17 cellular contexts compared by ENCODE assay signal in the genomic region with DNA sequence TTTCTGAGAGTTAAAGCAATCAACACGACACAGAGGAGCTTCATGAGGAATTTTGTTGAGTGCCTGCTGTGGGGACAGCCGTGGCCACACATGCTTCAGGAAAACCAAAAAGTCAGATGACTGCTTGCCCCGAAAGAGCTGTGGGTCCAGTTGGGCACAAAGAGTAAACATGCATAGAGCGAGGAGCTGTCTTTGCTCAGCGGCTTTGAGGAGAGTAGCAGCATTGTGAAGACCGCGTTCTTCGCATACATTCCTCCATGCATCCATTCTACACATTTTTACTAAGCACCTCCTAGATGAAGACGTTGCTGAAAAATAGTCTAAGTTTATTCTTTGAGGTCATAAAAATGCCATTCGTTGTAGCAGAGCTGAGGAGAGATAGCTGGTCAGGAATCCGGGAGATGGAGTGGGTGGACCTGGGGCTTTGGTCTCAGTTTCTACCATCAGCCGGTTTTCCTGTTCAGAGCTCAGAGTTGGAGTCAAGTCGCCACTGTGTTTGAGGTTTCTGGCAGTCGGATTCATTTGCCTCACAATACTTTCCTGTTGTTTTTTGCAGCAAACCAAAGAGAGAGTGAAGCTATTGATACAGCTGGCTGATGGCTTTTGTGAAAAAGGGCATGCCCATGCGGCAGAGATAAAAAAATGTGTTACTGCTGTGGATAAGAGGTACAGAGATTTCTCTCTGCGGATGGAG.
"Had no signal": no experiment of that assay in that cellular context is flagged by ENCODE, and none has a peak within 500 bp of the region (broad histone marks: within the 10 kb centered on the region; RNA-seq: fewer than 3 reads in every experiment).

No MANE protein-coding gene starts in this region.

- H3K27ac ChIP-seq: colonic mucosa, heart left ventricle, sigmoid colon, suprapubic skin, upper lobe of left lung had no signal

- H3K9me3 ChIP-seq: colonic mucosa, sigmoid colon, suprapubic skin, upper lobe of left lung had no signal

- H3K27me3 Mint-ChIP-seq: memory B cell had no signal

- H3K4me1 ChIP-seq: colonic mucosa, heart left ventricle, suprapubic skin, upper lobe of left lung had no signal

- H3K27ac Mint-ChIP-seq: activated CD8-positive, alpha-beta T cell treated with anti-CD3 and anti-CD28 coated beads, Interleukin-2, amount 10 ng/mL, durations not matched to agents 7 days and 5 days; activated naive CD4-positive, alpha-beta T cell treated with anti-CD3 and anti-CD28 coated beads for 36 hours; memory B cell had no signal

- H3K4me3 Mint-ChIP-seq: activated CD8-positive, alpha-beta T cell treated with anti-CD3 and anti-CD28 coated beads, Interleukin-2, amount 10 ng/mL, durations not matched to agents 7 days and 5 days; activated naive CD4-positive, alpha-beta T cell treated with anti-CD3 and anti-CD28 coated beads for 36 hours; memory B cell had no signal

- H3K9me3 Mint-ChIP-seq: activated naive CD4-positive, alpha-beta T cell treated with anti-CD3 and anti-CD28 coated beads for 36 hours; memory B cell had no signal

- ATAC-seq: activated CD8-positive, alpha-beta T cell treated with anti-CD3 and anti-CD28 coated beads, Interleukin-2, amount 10 ng/mL, durations not matched to agents 7 days and 5 days; heart left ventricle; left lobe of liver; stimulated activated naive CD8-positive, alpha-beta T cell treated with anti-CD3 and anti-CD28 coated beads, Interleukin-15, Interleukin-2, amounts not matched to agents 100 U/mL and 50 U/mL, for 24 hours had no signal

- H3K4me3 ChIP-seq: colonic mucosa, heart left ventricle, sigmoid colon, suprapubic skin, upper lobe of left lung had no signal

- H3K27me3 ChIP-seq: colonic mucosa, heart left ventricle, sigmoid colon, suprapubic skin, upper lobe of left lung had no signal

- DNase-seq: activated CD4-positive, alpha-beta T cell treated with anti-CD3 and anti-CD28 coated beads for 4 hours; activated CD8-positive, alpha-beta T cell treated with anti-CD3 and anti-CD28 coated beads, Interleukin-2, amount 10 ng/mL, durations not matched to agents 7 days and 5 days; activated naive CD4-positive, alpha-beta T cell treated with anti-CD3 and anti-CD28 coated beads for 36 hours; colonic mucosa; effector CD8-positive, alpha-beta T cell; foreskin melanocyte; heart left ventricle; islet precursor cell; sigmoid colon; stimulated activated CD4-positive, alpha-beta T cell treated with anti-CD3 and anti-CD28 coated beads, Interleukin-4, amount 100 ng/mL, for 1 hour; stimulated activated CD8-positive, alpha-beta memory T cell treated with anti-CD3 and anti-CD28 coated beads, Interleukin-4, amount 100 ng/mL, for 48 hours; stimulated activated naive CD8-positive, alpha-beta T cell treated with anti-CD3 and anti-CD28 coated beads, Interleukin-15, Interleukin-2, amounts not matched to agents 100 U/mL and 50 U/mL, for 24 hours; T-helper 9 cell; upper lobe of left lung had no signal
